8 cellular contexts compared by ENCODE assay signal in the genomic region with DNA sequence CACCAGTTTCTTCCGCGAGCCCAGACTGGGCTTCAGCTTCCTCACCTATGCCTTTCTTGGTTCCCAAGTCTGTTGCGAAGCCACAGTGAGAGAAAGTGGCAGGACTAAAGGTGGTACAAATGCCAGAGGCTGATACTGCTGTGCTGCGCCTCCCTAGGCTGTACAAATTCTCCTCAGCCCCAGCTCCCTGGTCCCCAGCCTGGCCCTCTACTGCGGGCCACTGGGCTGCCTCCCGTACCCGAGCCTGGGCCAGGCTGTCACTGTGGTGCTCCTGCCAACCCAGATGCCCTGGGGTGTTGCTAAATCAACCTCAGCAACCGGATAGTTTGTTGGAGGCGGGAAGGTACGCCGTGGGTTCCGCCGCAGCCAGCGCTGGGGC.
DNase-seq lines count a peak whose midpoint lies in the region; ATAC-seq and TF ChIP-seq lines count a peak whose summit lies in the region.

No MANE protein-coding gene starts in this region.

- peak overlapping the region; percentile 96 for H3K9ac ChIP-seq in NT2/D1 (ENCODE audit: insufficient read length, low read depth)

- H3K4me3 ChIP-seq in ACC112 (ENCODE audit: low read depth, low read length) (peak overlapping the region; percentile 95), NT2/D1 (ENCODE audit: insufficient read length, low read depth) (peak overlapping the region; percentile 80), skeletal muscle cell (ENCODE audit: low read depth, low read length) (peak overlapping the region; percentile 96)

- peaks cover 33% of the 10 kb centered on the region for H3K4me1 ChIP-seq in ACC112 (ENCODE audit: control insufficient read depth, insufficient read depth, low read length, unreplicated experiment)
- H3K4me1 ChIP-seq in NT2/D1 (ENCODE audit: insufficient read depth, insufficient read length), result peaks cover 12% of the 10 kb centered on the region

- no peak for DNase-seq in NT2/D1 (ENCODE audit: low read depth, low spot score)
- DNase-seq in epithelial cell of prostate (ENCODE audit: low read depth, low spot score), result no peak
- DNase-seq in skeletal muscle cell (ENCODE audit: low read depth), result no peak
- no peak for DNase-seq in activated effector memory CD4-positive, alpha-beta T cell treated with Interleukin-2 at 50 U/mL for 16 hours
- DNase-seq in stimulated activated CD4-positive, alpha-beta T cell treated with anti-CD3 and anti-CD28 coated beads, Interleukin-12 subunit alpha, Interleukin-12 subunit beta, amount 100 ng/mL, for 4 hours, result no peak
- no peak for DNase-seq in GM10248 (ENCODE audit: extremely low spot score)

- H3K27ac ChIP-seq in ACC112 (ENCODE audit: low read depth, low read length) (no peak overlapping the region), epithelial cell of prostate (peak overlapping the region; percentile 78)

- no peaks in the 10 kb centered on the region for H3K36me3 ChIP-seq in ACC112 (ENCODE audit: insufficient read depth, low read length)
- peaks cover 23% of the 10 kb centered on the region for H3K36me3 ChIP-seq in NT2/D1 (ENCODE audit: insufficient read depth, insufficient read length, low read length)

- no peak for TF ChIP-seq CTCF in GM10248 (IDR thresholded peaks at IDR 0.05; ENCODE audit: control extremely low read depth, extremely low read depth, low read depth, missing control alignments)

- POLR2A ChIA-PET in GM10248 (lab: Yijun Ruan, JAX), result no interaction called here

- no peaks in the 10 kb centered on the region for H3K9me3 ChIP-seq in NT2/D1 (ENCODE audit: insufficient read depth, low read length)

- ATAC-seq in GM19463 (IDR thresholded peaks at IDR 0.05; ENCODE audit: unreplicated experiment), result peak; percentile 19

- peak overlapping the region; percentile 36 for H2AFZ ChIP-seq in ACC112 (ENCODE audit: low read length, unreplicated experiment)

- CTCF ChIA-PET in GM10248 (lab: Yijun Ruan, JAX), result interaction anchor here (1.2 to 29.3 kb wide), 13 partner anchors 11 to 287 kb away, joined by 4 to 477 read pairs (median 11); partner anchors contain the start of genes DCAF1, MANF, RAD54L2 and RBM15B

- H3K27me3 ChIP-seq in ACC112 (ENCODE audit: insufficient read depth, low read length), result no peaks in the 10 kb centered on the region
- H3K27me3 ChIP-seq in NT2/D1 (ENCODE audit: insufficient read depth, insufficient read length), result no peaks in the 10 kb centered on the region

- peaks cover 7% of the 10 kb centered on the region for H3K79me2 ChIP-seq in ACC112 (ENCODE audit: control insufficient read depth, insufficient read depth, low read length, unreplicated experiment)
